In the genomic region with DNA sequence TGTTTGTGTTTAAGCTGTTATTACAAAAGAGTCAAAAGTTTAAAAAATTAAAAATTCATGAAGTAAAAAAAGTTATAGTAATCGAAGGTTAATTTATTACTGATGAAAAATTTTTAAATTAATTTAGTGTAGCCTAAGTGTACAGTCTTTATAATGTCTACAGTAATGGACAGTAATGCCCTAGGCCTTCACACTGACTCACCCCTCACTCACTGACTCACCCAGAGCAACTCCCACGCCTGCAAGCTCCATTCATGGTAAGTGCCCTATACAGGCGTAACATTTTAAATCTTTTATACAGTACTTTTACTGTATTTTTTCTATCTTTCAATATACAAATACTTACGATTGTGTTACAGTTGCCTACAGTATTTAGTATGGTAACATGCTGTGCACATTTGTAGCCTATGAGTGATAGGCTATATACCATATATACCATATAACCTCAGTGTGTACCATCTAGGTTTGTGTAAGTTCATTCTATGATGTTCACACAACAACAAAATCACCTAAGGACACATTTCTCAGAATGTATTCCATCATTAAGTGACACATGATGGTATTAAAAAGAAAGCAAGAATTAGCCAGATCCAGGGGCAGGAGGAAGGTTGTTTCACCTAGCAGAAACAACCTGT, we compare ENCODE assay signal across 10 cellular contexts. TPM values are rescaled to one million over a fixed set of nuclear protein-coding genes. Genes with fewer than 3 reads are reported as not detected.
DNase-seq lines count a peak whose midpoint lies in the region; ATAC-seq, FAIRE-seq and TF ChIP-seq lines count a peak whose summit lies in the region.
"Had no signal": no experiment of that assay in that cellular context is flagged by ENCODE, and none has a peak within 500 bp of the region (broad histone marks: within the 10 kb centered on the region; RNA-seq: fewer than 3 reads in every experiment).

No MANE protein-coding gene starts in this region.

- 66 to 85% methylated on average over 4 of the region's 4 CpGs for WGBS in lower leg skin, 2 donors
- 60% methylated on average over 4 of the region's 4 CpGs for WGBS in tibial nerve, 2 donors

- H3K27ac ChIP-seq in HCT116 (ENCODE audit: low read depth, low read length): no peak overlapping the region
- peak overlapping the region; percentile 42 for H3K27ac ChIP-seq in keratinocyte (ENCODE audit: control insufficient read depth, insufficient read depth, low read length)
- H3K27ac ChIP-seq in tibial nerve: no peak overlapping the region
- H3K27ac ChIP-seq: lower lobe of right lung had no signal

- CTCF ChIA-PET in HCT116 (lab: Charles Lee): no interaction called here

- BruUV-seq in HCT116 (replicated peaks; lab: Mats Ljungman, UMichigan): no TSS peak

- H3K36me3 ChIP-seq in HCT116 (ENCODE audit: control insufficient read depth in 1 of 2, insufficient read depth in 2 of 2, low read length in 2 of 2) (0 out of 4 replicates have a peak, but pooled peaks cover 0 to 2% of the 10 kb centered on the region in 2 experiments), keratinocyte (ENCODE audit: control insufficient read depth in 2 of 2, extremely low read depth in 1 of 2, insufficient read depth in 2 of 2, low read length in 2 of 2) (peaks cover 0 to 2% of the 10 kb centered on the region in 2 experiments), tibial nerve (peaks cover 0 to 14% (median 0%) of the 10 kb centered on the region in 3 donors)

- no peak for TF ChIP-seq EP300 in tibial nerve (IDR thresholded peaks at IDR 0.05)

- H3K9me1 ChIP-seq in keratinocyte (ENCODE audit: control insufficient read depth, extremely low read depth, insufficient read depth, low read length): no peaks in the 10 kb centered on the region

- no peak overlapping the region for H3K9ac ChIP-seq in HCT116 (ENCODE audit: low read length)
- H3K9ac ChIP-seq in keratinocyte (ENCODE audit: control insufficient read depth, extremely low read depth, insufficient read depth, low read length): no peak overlapping the region

- no peak for TF ChIP-seq RAD21 in HCT116 (IDR thresholded peaks at IDR 0.05; ENCODE audit: low read depth)

- peaks cover 0 to 5% of the 10 kb centered on the region in 2 experiments; a peak in 1 of 4 replicates for H3K4me1 ChIP-seq in HCT116 (ENCODE audit: control insufficient read depth in 1 of 2, insufficient read depth in 2 of 2, low read length in 2 of 2)
- peaks cover 18% of the 10 kb centered on the region for H3K4me1 ChIP-seq in keratinocyte (ENCODE audit: control insufficient read depth, extremely low read depth, insufficient read depth, low read length)
- no peaks in the 10 kb centered on the region for H3K4me1 ChIP-seq in tibial nerve
- H3K4me1 ChIP-seq: lower lobe of right lung had no signal

- RAD21 ChIA-PET in HCT116 (lab: Charles Lee; ENCODE audit: low non-redundant PET in 1 of 2, low total read pairs in 2 of 2, uncharacterized antibody in 2 of 2, unreplicated experiment in 2 of 2): no interaction called here

- peak; percentile 57; the same call in 1 of the 2 replicates for ATAC-seq in HCT116
- ATAC-seq: lower lobe of right lung had no signal

- POLR2A ChIA-PET in HCT116 (lab: Charles Lee): no interaction called here

- TF ChIP-seq CTCF in HCT116 (IDR thresholded peaks at IDR 0.05 in 2 of 3, conservative IDR thresholded peaks at IDR 0.05 in 1 of 3; ENCODE audit: borderline replicate concordance in 1 of 3, insufficient read depth in 1 of 3, low read depth in 2 of 3, low read length in 2 of 3) (no peak), keratinocyte (optimal IDR thresholded peaks at IDR 0.05 in 1 of 3, IDR thresholded peaks at IDR 0.05 in 1 of 3, conservative IDR thresholded peaks at IDR 0.05 in 1 of 3; ENCODE audit: extremely low read depth in 1 of 3, insufficient read depth in 2 of 3, low read length in 3 of 3) (no peak), lower leg skin (IDR thresholded peaks at IDR 0.05) (no peak), tibial nerve (IDR thresholded peaks at IDR 0.05) (no peak)

- H3K27me3 ChIP-seq in HCT116 (ENCODE audit: insufficient read depth, low read length): no peaks in the 10 kb centered on the region
- no peaks in the 10 kb centered on the region for H3K27me3 ChIP-seq in keratinocyte (ENCODE audit: control insufficient read depth, extremely low read depth, insufficient read depth, low read length)
- H3K27me3 ChIP-seq in tibial nerve: no peaks in the 10 kb centered on the region

- H3K79me2 ChIP-seq in HCT116 (ENCODE audit: insufficient read depth, low read length) (peaks cover 4% of the 10 kb centered on the region; the same call in 1 of the 2 replicates), keratinocyte (ENCODE audit: control insufficient read depth, insufficient read depth, low read length) (peaks cover 3% of the 10 kb centered on the region)

- no peaks in the 10 kb centered on the region for H3K9me2 ChIP-seq in HCT116 (ENCODE audit: insufficient read depth)

- dilution Hi-C loops in keratinocyte (cut with MboI; ENCODE audit: extremely low pct_ligation_motif_present, low sequenced_read_pairs): no loop called here

- H3K4me3 ChIP-seq in HCT116 (replicated peaks in 1 of 2; ENCODE audit: low read depth in 1 of 2, low read length in 2 of 2) (no peak overlapping the region), keratinocyte (ENCODE audit: control insufficient read depth in 2 of 3, extremely low read depth in 1 of 3, insufficient read depth in 2 of 3, low read depth in 1 of 3, low read length in 3 of 3) (no peak overlapping the region), lower leg skin (ENCODE audit: low read depth, poor library complexity, severe bottlenecking) (no peak overlapping the region), tibial nerve (no peak overlapping the region)
- H3K4me3 ChIP-seq: lower lobe of right lung had no signal

- intact Hi-C loops in HCT116 (cut with micrococcal nuclease): no loop called here
- intact Hi-C loops in lower leg skin (cut with DNase I; ENCODE audit: low total_unique reads): no loop called here

- peak; percentile 41 for DNase-seq in AG08395 (ENCODE audit: low spot score)
- DNase-seq in HCT116 (ENCODE audit: low read depth, low spot score): peak; percentile 1
- peak; percentile 84 for DNase-seq in amniotic epithelial cell (ENCODE audit: low read depth)
- DNase-seq in keratinocyte (ENCODE audit: low read depth, low spot score): peak; percentile 41
- DNase-seq in NCI-H2196 (lab: John Stamatoyannopoulos, UW; ENCODE audit: unreplicated experiment): no peak
- no peak for DNase-seq in lower leg skin (ENCODE audit: low spot score in 2 of 2)
- no peak for DNase-seq in COLO668 (lab: John Stamatoyannopoulos, UW; ENCODE audit: unreplicated experiment)
- DNase-seq in tibial nerve (ENCODE audit: low spot score in 2 of 2): no peak
- DNase-seq: lower lobe of right lung, NCI-H2081 had no signal

- peak; percentile 75 for FAIRE-seq in keratinocyte (lab: Jason Lieb, UNC)

- H3K9me3 ChIP-seq in HCT116 (ENCODE audit: control insufficient read depth in 1 of 2, insufficient read depth in 1 of 2, low read depth in 1 of 2, low read length in 2 of 2) (no peaks in the 10 kb centered on the region), keratinocyte (ENCODE audit: control insufficient read depth, low read depth, low read length) (no peaks in the 10 kb centered on the region), tibial nerve (no peaks in the 10 kb centered on the region)
- H3K9me3 ChIP-seq: lower lobe of right lung had no signal

- TF ChIP-seq POLR2A in HCT116 (IDR thresholded peaks at IDR 0.05; ENCODE audit: borderline replicate concordance, extremely low read depth, insufficient read depth, insufficient read length) (no peak), lower leg skin (IDR thresholded peaks at IDR 0.05) (no peak), tibial nerve (IDR thresholded peaks at IDR 0.05) (no peak)

- H3K4me2 ChIP-seq in HCT116 (ENCODE audit: low read length) (no peak overlapping the region), keratinocyte (ENCODE audit: control insufficient read depth, extremely low read depth, insufficient read depth, low read depth, low read length) (peak overlapping the region; percentile 33)

- H2AFZ ChIP-seq in HCT116 (ENCODE audit: low read depth, low read length, poor library complexity, severe bottlenecking) (no peak overlapping the region), keratinocyte (ENCODE audit: control insufficient read depth, low read length) (no peak overlapping the region)

- no peaks in the 10 kb centered on the region for H4K20me1 ChIP-seq in HCT116 (ENCODE audit: insufficient read depth)
- no peaks in the 10 kb centered on the region for H4K20me1 ChIP-seq in keratinocyte (ENCODE audit: control insufficient read depth, extremely low read depth, insufficient read depth, low read length)

TF ChIP-seq in HCT116, 20 proteins besides CTCF, POLR2A, EP300 and RAD21:
- TF ChIP-seq JUND (IDR thresholded peaks at IDR 0.05) (no peak; the same call in 1 of the 2 replicates), EGR1 (IDR thresholded peaks at IDR 0.05; ENCODE audit: low read depth) (0 out of 2 replicates have a peak, but pooled peaks have one; percentile 12), FOSL1 (IDR thresholded peaks at IDR 0.05; ENCODE audit: low read depth) (peak; percentile 33; the same call in 1 of the 2 replicates)

RNA-seq across cellular contexts. Expression of gene DCAF10, which starts 40.1 kb away (rescaled TPM):
- total RNA-seq in HCT116 (2021; ENCODE audit: unreplicated experiment): 20.6 TPM
- polyA plus RNA-seq in HCT116 (2012): 16.7 and 16.8 TPM in 2 replicates
- polyA plus RNA-seq in keratinocyte: 27.6 to 29.7 TPM (median 29.2 TPM) in 3 replicates
- polyA plus RNA-seq in keratinocyte (2011; ENCODE audit: low read depth): 8.0 TPM
- 20.4 and 36.6 TPM in 2 replicates for polyA plus RNA-seq in keratinocyte (2011; cell fraction: cytosol; rRNA removed)
- polyA plus RNA-seq in keratinocyte (2011; cell fraction: nucleus; rRNA removed): 23.5 and 27.9 TPM in 2 replicates
- 13.8 and 26.3 TPM in 2 replicates for polyA plus RNA-seq in keratinocyte (2012; ENCODE audit: low replicate concordance)
- 18.6 to 67.6 TPM (median 66.0 TPM) in 3 replicates for polyA minus RNA-seq in keratinocyte
- polyA minus RNA-seq in keratinocyte (2011; cell fraction: cytosol; rRNA and poly(A)+ RNA removed): 20.0 TPM
- 18.4 and 33.0 TPM in 2 replicates for polyA minus RNA-seq in keratinocyte (2011; cell fraction: nucleus; rRNA and poly(A)+ RNA removed)
- 10 to 100 TPM; 23.8 to 30.4 (median 26.0) TPM for total RNA-seq in lower leg skin
- 10 to 100 TPM; 18.6 to 31.4 (median 21.5) TPM for total RNA-seq in tibial nerve

RNA-seq across cellular contexts. Expression of gene EXOSC3, which starts 55.8 kb away (rescaled TPM):
- total RNA-seq in HCT116 (2021; ENCODE audit: unreplicated experiment) (79.6 TPM), lower leg skin (10 to 100 TPM; 31.0 to 52.7 (median 47.7) TPM), tibial nerve (10 to 100 TPM; 23.4 to 59.9 (median 39.3) TPM)
- polyA plus RNA-seq in HCT116 (2012): 38.6 and 46.1 TPM in 2 replicates
- 24.8 to 48.8 TPM (median 37.1 TPM) in 3 replicates for polyA plus RNA-seq in keratinocyte
- polyA plus RNA-seq in keratinocyte (2011; ENCODE audit: low read depth): 50.4 TPM
- 35.0 and 36.5 TPM in 2 replicates for polyA plus RNA-seq in keratinocyte (2011; cell fraction: cytosol; rRNA removed)
- polyA plus RNA-seq in keratinocyte (2011; cell fraction: nucleus; rRNA removed): 32.3 and 41.6 TPM in 2 replicates
- 22.1 and 41.3 TPM in 2 replicates for polyA plus RNA-seq in keratinocyte (2012; ENCODE audit: low replicate concordance)
- polyA minus RNA-seq in keratinocyte: 10.2 to 25.3 TPM (median 11.0 TPM) in 3 replicates
- polyA minus RNA-seq in keratinocyte (2011; cell fraction: cytosol; rRNA and poly(A)+ RNA removed): 43.4 TPM
- polyA minus RNA-seq in keratinocyte (2011; cell fraction: nucleus; rRNA and poly(A)+ RNA removed): 9.5 and 11.3 TPM in 2 replicates

Comparison
In these comparisons a context has a peak if more than half of its experiments do, and no peak if none do; other contexts are left out.
1. DNase-seq: peak in AG08395 (single experiment), HCT116 (single experiment), amniotic epithelial cell (single experiment) and keratinocyte (single experiment); none in NCI-H2196 (single experiment), lower leg skin (0 of 2), COLO668 (single experiment) and tibial nerve (0 of 2).